23 cellular contexts compared by ENCODE assay signal in genomic region chr13:73601708-73602107, GRCh38.
DNase-seq lines count a peak whose midpoint lies in the region; ATAC-seq, FAIRE-seq and TF ChIP-seq lines count a peak whose summit lies in the region.
"Had no signal": no experiment of that assay in that cellular context is flagged by ENCODE, and none has a peak within 500 bp of the region (broad histone marks: within the 10 kb centered on the region; RNA-seq: fewer than 3 reads in every experiment).

No MANE protein-coding gene starts in this region.

- H2AFZ ChIP-seq in mammary epithelial cell (ENCODE audit: low read depth, low read length) (no peak overlapping the region), K562 (ENCODE audit: low read depth, low read length) (no peak overlapping the region), keratinocyte (ENCODE audit: control insufficient read depth, low read length) (peak overlapping the region; percentile 4)

- no peaks in the 10 kb centered on the region for H4K20me1 ChIP-seq in mammary epithelial cell (ENCODE audit: insufficient read depth, low read length)
- no peaks in the 10 kb centered on the region for H4K20me1 ChIP-seq in K562 (replicated peaks; ENCODE audit: control insufficient read depth, insufficient read depth, low read length)
- no peaks in the 10 kb centered on the region for H4K20me1 ChIP-seq in keratinocyte (ENCODE audit: control insufficient read depth, extremely low read depth, insufficient read depth, low read length)
- H4K20me1 ChIP-seq: BLaER1 had no signal

- dilution Hi-C loops in mammary epithelial cell (cut with HindIII; ENCODE audit: low sequenced_read_pairs) (no loop called here), keratinocyte (cut with MboI; ENCODE audit: extremely low pct_ligation_motif_present, low sequenced_read_pairs) (no loop called here)

- H3K27me3 ChIP-seq in mammary epithelial cell (ENCODE audit: insufficient read depth, low read length): no peaks in the 10 kb centered on the region
- no peaks in the 10 kb centered on the region for H3K27me3 ChIP-seq in K562 (ENCODE audit: control insufficient read depth in 2 of 2, insufficient read depth in 2 of 2, low read length in 2 of 2)
- H3K27me3 ChIP-seq in keratinocyte (ENCODE audit: control insufficient read depth, extremely low read depth, insufficient read depth, low read length): no peaks in the 10 kb centered on the region
- H3K27me3 ChIP-seq: BLaER1 had no signal

- POLR2A ChIA-PET in MCF 10A (lab: Yijun Ruan, JAX): interaction anchor here (1.4 kb wide), 1 partner anchor 12 kb away, joined by 4 read pairs; no protein-coding TSS in a partner anchor
- POLR2A ChIA-PET in HEK293 (lab: Yijun Ruan, JAX): no interaction called here
- POLR2A ChIA-PET in K562 (lab: Yijun Ruan, JAX): no interaction called here

- in situ Hi-C loops in mammary epithelial cell (cut with MboI; ENCODE audit: low sequenced_read_pairs in 2 of 2) (no loop called here), K562 (cut with MboI) (no loop called here)

- H3K9ac ChIP-seq in mammary epithelial cell (ENCODE audit: insufficient read depth, low read length) (no peak overlapping the region), K562 (ENCODE audit: insufficient read depth in 1 of 2, low read depth in 2 of 2, low read length in 2 of 2) (no peak overlapping the region), keratinocyte (ENCODE audit: control insufficient read depth, extremely low read depth, insufficient read depth, low read length) (no peak overlapping the region)
- H3K9ac ChIP-seq: BLaER1 had no signal

- no peak overlapping the region for H3K4me3 Mint-ChIP-seq in MCF 10A (ENCODE audit: unreplicated experiment)
- H3K4me3 Mint-ChIP-seq in activated T-cell treated with anti-CD3 and anti-CD28 coated beads, Interleukin-2, amount 50 U/mL, for 24 hours: no peak overlapping the region
- H3K4me3 Mint-ChIP-seq: B cell; CD4-positive, CD25-positive, alpha-beta regulatory T cell; CD8-positive, alpha-beta T cell had no signal

- BruUV-seq in MCF 10A (replicated peaks; lab: Mats Ljungman, UMichigan) (no TSS peak), mammary epithelial cell (replicated peaks; lab: Mats Ljungman, UMichigan) (no TSS peak), K562 (replicated peaks; lab: Mats Ljungman, UMichigan) (no TSS peak)

- H3K4me3 ChIP-seq in mammary epithelial cell (replicated peaks in 1 of 3; ENCODE audit: insufficient read depth in 1 of 3, low read depth in 2 of 3, low read length in 3 of 3) (no peak overlapping the region), HEK293 (ENCODE audit: low read depth, low read length) (no peak overlapping the region), K562 (no peak overlapping the region), keratinocyte (ENCODE audit: control insufficient read depth in 2 of 3, extremely low read depth in 1 of 3, insufficient read depth in 2 of 3, low read depth in 1 of 3, low read length in 3 of 3) (no peak overlapping the region)
- H3K4me3 ChIP-seq: BLaER1, GM12878, HAP-1 had no signal

- H3K4me1 Mint-ChIP-seq in MCF 10A (ENCODE audit: insufficient read depth, unreplicated experiment): peaks cover 33% of the 10 kb centered on the region
- H3K4me1 Mint-ChIP-seq in activated T-cell treated with anti-CD3 and anti-CD28 coated beads, Interleukin-2, amount 50 U/mL, for 24 hours (ENCODE audit: low read depth): peaks cover under 1% of the 10 kb centered on the region
- H3K4me1 Mint-ChIP-seq: B cell had no signal

- DNase-seq in MCF 10A (ENCODE audit: unreplicated experiment): no peak
- DNase-seq in mammary epithelial cell: no peak
- no peak for DNase-seq in K562 (ENCODE audit: extremely low read depth in 1 of 4, low spot score in 3 of 4)
- DNase-seq in keratinocyte (ENCODE audit: low read depth, low spot score): no peak
- DNase-seq in activated CD4-positive, alpha-beta T cell treated with anti-CD3 and anti-CD28 coated beads, Interleukin-2, amount 50 U/mL, for 1 hour: no peak
- no peak for DNase-seq in activated T-cell treated with anti-CD3 and anti-CD28 coated beads, Interleukin-2, amount 50 U/mL, for 24 hours
- DNase-seq: Caco-2; CD4-positive, CD25-positive, alpha-beta regulatory T cell; CD8-positive, alpha-beta T cell; DMS 273 treated with DMSO at 0.1 percent for 48 hours; DMS79; GDM1; GOT3 had no signal

- H3K27ac ChIP-seq in mammary epithelial cell (ENCODE audit: insufficient read depth, low read depth, low read length) (no peak overlapping the region), HEK293 (ENCODE audit: extremely low read depth, low read depth, low read length) (no peak overlapping the region), K562 (ENCODE audit: extremely low read depth, low read depth, low read length) (no peak overlapping the region), keratinocyte (ENCODE audit: control insufficient read depth, insufficient read depth, low read length) (no peak overlapping the region)
- H3K27ac ChIP-seq: 22Rv1, BLaER1, C4-2B had no signal

- H3K9me1 ChIP-seq in K562 (ENCODE audit: control insufficient read depth, insufficient read depth, low read length): no peaks in the 10 kb centered on the region
- H3K9me1 ChIP-seq in keratinocyte (ENCODE audit: control insufficient read depth, extremely low read depth, insufficient read depth, low read length): no peaks in the 10 kb centered on the region

- 90% methylated on average over 1 of the region's 1 CpG for WGBS in mammary epithelial cell (ENCODE audit: low coverage, missing lambda C conversion rate)
- 8% methylated on average over 1 of the region's 1 CpG for WGBS in K562 (ENCODE audit: insufficient coverage, low coverage, missing lambda C conversion rate)

- no peak for TF ChIP-seq POLR2A in K562 (conservative IDR thresholded peaks at IDR 0.05)

- no peak for ATAC-seq in K562
- ATAC-seq in HG02970 (IDR thresholded peaks at IDR 0.05; ENCODE audit: low FRiP score, unreplicated experiment): no peak
- ATAC-seq: CD8-positive, alpha-beta T cell; GM12878 had no signal

- H3K36me3 Mint-ChIP-seq in MCF 10A (ENCODE audit: insufficient read depth, unreplicated experiment): no peaks in the 10 kb centered on the region
- H3K36me3 Mint-ChIP-seq in activated T-cell treated with anti-CD3 and anti-CD28 coated beads, Interleukin-2, amount 50 U/mL, for 24 hours (ENCODE audit: low read depth): no peaks in the 10 kb centered on the region
- H3K36me3 Mint-ChIP-seq: CD4-positive, CD25-positive, alpha-beta regulatory T cell; CD8-positive, alpha-beta T cell had no signal

- CTCF ChIA-PET in MCF 10A (lab: Yijun Ruan, JAX): no interaction called here
- CTCF ChIA-PET in mammary epithelial cell (lab: Charles Lee; ENCODE audit: low non-redundant PET): no interaction called here
- CTCF ChIA-PET in HEK293 (lab: Yijun Ruan, JAX): no interaction called here
- CTCF ChIA-PET in K562 (lab: Yijun Ruan, JAX; ENCODE audit: low intra/inter-chr PET ratio): no interaction called here

- peak overlapping the region; percentile 63 for H3K27ac Mint-ChIP-seq in MCF 10A (ENCODE audit: low read depth, unreplicated experiment)
- H3K27ac Mint-ChIP-seq in activated T-cell treated with anti-CD3 and anti-CD28 coated beads, Interleukin-2, amount 50 U/mL, for 24 hours: no peak overlapping the region
- H3K27ac Mint-ChIP-seq: B cell; CD4-positive, CD25-positive, alpha-beta regulatory T cell; CD8-positive, alpha-beta T cell had no signal

- no peaks in the 10 kb centered on the region for H3K79me2 ChIP-seq in mammary epithelial cell (ENCODE audit: insufficient read depth, low read length)
- H3K79me2 ChIP-seq in K562 (ENCODE audit: control insufficient read depth, insufficient read depth, low read length): no peaks in the 10 kb centered on the region
- no peaks in the 10 kb centered on the region for H3K79me2 ChIP-seq in keratinocyte (ENCODE audit: control insufficient read depth, insufficient read depth, low read length)

- TF ChIP-seq CTCF in MCF 10A (IDR thresholded peaks at IDR 0.05; ENCODE audit: unreplicated experiment) (no peak), mammary epithelial cell (conservative IDR thresholded peaks at IDR 0.05 in 1 of 2, IDR thresholded peaks at IDR 0.05 in 1 of 2; ENCODE audit: extremely low read depth in 1 of 2, insufficient read depth in 1 of 2, low read depth in 1 of 2, low read length in 2 of 2) (no peak), HEK293 (tag by site-specific recombination; IDR thresholded peaks at IDR 0.05) (no peak), K562 (IDR thresholded peaks at IDR 0.05 in 2 of 3, conservative IDR thresholded peaks at IDR 0.05 in 1 of 3; ENCODE audit: insufficient read depth in 2 of 3, low read depth in 1 of 3, low read length in 3 of 3) (no peak), keratinocyte (optimal IDR thresholded peaks at IDR 0.05 in 1 of 3, IDR thresholded peaks at IDR 0.05 in 1 of 3, conservative IDR thresholded peaks at IDR 0.05 in 1 of 3; ENCODE audit: extremely low read depth in 1 of 3, insufficient read depth in 2 of 3, low read length in 3 of 3) (no peak)

- H3K36me3 ChIP-seq in mammary epithelial cell (ENCODE audit: insufficient read depth, low read length) (no peaks in the 10 kb centered on the region), HEK293 (ENCODE audit: control insufficient read depth in 2 of 2, insufficient read depth in 1 of 2, low read length in 2 of 2) (no peaks in the 10 kb centered on the region), K562 (ENCODE audit: control insufficient read depth, insufficient read depth, low read length) (no peaks in the 10 kb centered on the region), keratinocyte (ENCODE audit: control insufficient read depth in 2 of 2, extremely low read depth in 1 of 2, insufficient read depth in 2 of 2, low read length in 2 of 2) (no peaks in the 10 kb centered on the region)
- H3K36me3 ChIP-seq: BLaER1, HAP-1 had no signal

- H3K9me3 ChIP-seq in mammary epithelial cell (replicated peaks; ENCODE audit: insufficient read depth, low read length) (peaks cover 7% of the 10 kb centered on the region), HEK293 (ENCODE audit: control insufficient read depth, insufficient read depth, low read depth, low read length) (no peaks in the 10 kb centered on the region), K562 (replicated peaks; ENCODE audit: control insufficient read depth, insufficient read depth, low read depth, low read length) (no peaks in the 10 kb centered on the region), keratinocyte (ENCODE audit: control insufficient read depth, low read depth, low read length) (peaks cover 2% of the 10 kb centered on the region)
- H3K9me3 ChIP-seq: BLaER1, Caco-2, HAP-1 had no signal

- H3K4me1 ChIP-seq in mammary epithelial cell (ENCODE audit: insufficient read depth, low read length) (peaks cover 22% of the 10 kb centered on the region), HEK293 (ENCODE audit: control insufficient read depth, insufficient read depth, low read length) (no peaks in the 10 kb centered on the region), K562 (replicated peaks in 1 of 2; ENCODE audit: control insufficient read depth in 2 of 2, insufficient read depth in 2 of 2, low read length in 2 of 2) (no peaks in the 10 kb centered on the region), keratinocyte (ENCODE audit: control insufficient read depth, extremely low read depth, insufficient read depth, low read length) (peaks cover 24% of the 10 kb centered on the region)
- H3K4me1 ChIP-seq: BLaER1, HAP-1 had no signal

- H3K4me2 ChIP-seq in mammary epithelial cell (ENCODE audit: insufficient read depth, low read depth, low read length) (no peak overlapping the region), K562 (ENCODE audit: insufficient read depth, low read length) (no peak overlapping the region), keratinocyte (ENCODE audit: control insufficient read depth, extremely low read depth, insufficient read depth, low read depth, low read length) (no peak overlapping the region)
- H3K4me2 ChIP-seq: BLaER1 had no signal

- no peak for TF ChIP-seq RAD21 in K562 (CRISPR knock-in tag; conservative IDR thresholded peaks at IDR 0.05 in 1 of 2, IDR thresholded peaks at IDR 0.05 in 1 of 2)

- H3K9me3 Mint-ChIP-seq in MCF 10A (ENCODE audit: unreplicated experiment): no peaks in the 10 kb centered on the region
- no peaks in the 10 kb centered on the region for H3K9me3 Mint-ChIP-seq in activated T-cell treated with anti-CD3 and anti-CD28 coated beads, Interleukin-2, amount 50 U/mL, for 24 hours

- FAIRE-seq in K562 (lab: Jason Lieb, UNC) (no peak), keratinocyte (lab: Jason Lieb, UNC) (no peak)
- FAIRE-seq: A204.1, GM12878, H54 had no signal

- no peaks in the 10 kb centered on the region for H3K27me3 Mint-ChIP-seq in MCF 10A (ENCODE audit: insufficient read depth, unreplicated experiment)
- H3K27me3 Mint-ChIP-seq in activated T-cell treated with anti-CD3 and anti-CD28 coated beads, Interleukin-2, amount 50 U/mL, for 24 hours: no peaks in the 10 kb centered on the region
- H3K27me3 Mint-ChIP-seq: B cell had no signal

- no peak for TF ChIP-seq EP300 in K562 (IDR thresholded peaks at IDR 0.05; ENCODE audit: low read length)

- intact Hi-C loops in MCF 10A (cut with micrococcal nuclease) (no loop called here), mammary epithelial cell (cut with micrococcal nuclease) (no loop called here), K562 (cut with micrococcal nuclease) (no loop called here)
